ENCODE assay signal across 7 cellular contexts in genomic region chr9:133406480-133407307, GRCh38. TPM values are rescaled to one million over a fixed set of nuclear protein-coding genes. Genes with fewer than 3 reads are reported as not detected.
A peak's percentile ranks its signal among the peaks of the same experiment; 100 is the strongest.
DNase-seq lines count a peak whose midpoint lies in the region; ATAC-seq and TF ChIP-seq lines count a peak whose summit lies in the region.

No MANE protein-coding gene starts in this region.

- no peaks in the 10 kb centered on the region for H3K27me3 Mint-ChIP-seq in neural crest cell (ENCODE audit: low read depth)

- no peaks in the 10 kb centered on the region for H4K20me1 ChIP-seq in fibroblast of lung (ENCODE audit: control insufficient read depth, extremely low read depth, insufficient read depth, low read length)

- no peak overlapping the region for H3K9ac ChIP-seq in fibroblast of lung (ENCODE audit: insufficient read depth, low read length)

- no peaks in the 10 kb centered on the region for H3K9me3 ChIP-seq in fibroblast of lung (ENCODE audit: control insufficient read depth, insufficient read depth, low read depth, low read length)

- no peaks in the 10 kb centered on the region for H3K4me1 Mint-ChIP-seq in neural crest cell

- H3K27me3 ChIP-seq in fibroblast of lung (ENCODE audit: control insufficient read depth, insufficient read depth, low read length) = no peaks in the 10 kb centered on the region

- H3K36me3 Mint-ChIP-seq in neural crest cell (ENCODE audit: low read depth) = peaks cover 10% of the 10 kb centered on the region

- H3K4me3 ChIP-seq in fibroblast of lung (replicated peaks in 1 of 4; ENCODE audit: control extremely low read depth in 1 of 4, insufficient read depth in 1 of 4, low read depth in 3 of 4, low read length in 4 of 4) = no peak overlapping the region

- no peaks in the 10 kb centered on the region for H3K9me3 Mint-ChIP-seq in neural crest cell

- DNase-seq in GM13977 (ENCODE audit: low spot score) (peak; percentile 86), HuH-7.5 (ENCODE audit: low spot score) (peak; percentile 87), RPMI7951 (ENCODE audit: low read depth) (peak; percentile 45), activated T-helper 1 cell treated with Interleukin-2 at 50 U/mL for 16 hours (ENCODE audit: low read depth) (peak; percentile 63), fibroblast of lung (ENCODE audit: low read depth in 2 of 2) (peak; percentile 56 to 69), neural crest cell (ENCODE audit: low read depth, low spot score) (peak; percentile 83)
- DNase-seq in stimulated activated naive CD8-positive, alpha-beta T cell treated with anti-CD3 and anti-CD28 coated beads, Interleukin-15, Interleukin-2, amounts not matched to agents 100 U/mL and 50 U/mL, for 24 hours = peak; percentile 87

- no peaks in the 10 kb centered on the region for H3K79me2 ChIP-seq in fibroblast of lung (ENCODE audit: control insufficient read depth, insufficient read depth, low read length)

- in situ Hi-C loops in GM13977 (cut with MboI; ENCODE audit: low pct_unique_long_range_greater_than_20kb, low sequenced_read_pairs, unreplicated experiment) = no loop called here

- H2AFZ ChIP-seq in fibroblast of lung (ENCODE audit: low read length) = no peak overlapping the region

- peak; percentile 92 for ATAC-seq in stimulated activated naive CD8-positive, alpha-beta T cell treated with anti-CD3 and anti-CD28 coated beads, Interleukin-15, Interleukin-2, amounts not matched to agents 100 U/mL and 50 U/mL, for 24 hours

- peak; percentile 95 for TF ChIP-seq CTCF in GM13977 (IDR thresholded peaks at IDR 0.05; ENCODE audit: extremely low read depth, insufficient read depth, missing control alignments)
- TF ChIP-seq CTCF in fibroblast of lung (conservative IDR thresholded peaks at IDR 0.05 in 1 of 2, IDR thresholded peaks at IDR 0.05 in 1 of 2; ENCODE audit: low read depth in 1 of 2, low read length in 2 of 2) = peak; percentile 75 to 94
- peak; percentile 90 for TF ChIP-seq CTCF in neural crest cell (conservative IDR thresholded peaks at IDR 0.05)

- peak overlapping the region; percentile 51 for H3K27ac Mint-ChIP-seq in neural crest cell (ENCODE audit: unreplicated experiment)

- no peak overlapping the region for H3K4me2 ChIP-seq in fibroblast of lung (ENCODE audit: extremely low read depth, insufficient read depth, low read length)

- peaks cover 2% of the 10 kb centered on the region for H3K4me1 ChIP-seq in fibroblast of lung (ENCODE audit: control insufficient read depth, extremely low read depth, insufficient read depth, low read length)

- H3K27ac ChIP-seq in fibroblast of lung (ENCODE audit: insufficient read depth, low read length) = no peak overlapping the region

- H3K4me3 Mint-ChIP-seq in neural crest cell = peak overlapping the region; percentile 13

- H3K36me3 ChIP-seq in fibroblast of lung (ENCODE audit: control insufficient read depth, insufficient read depth, low read length) = peaks cover 16% of the 10 kb centered on the region

RNA-seq across cellular contexts. Expression of gene REXO4, which starts 11.1 kb away (rescaled TPM):
- 9.0 and 9.5 TPM in 2 replicates for total RNA-seq in RPMI7951 (2014; rRNA removed; shearing (Covaris generic))
- total RNA-seq in fibroblast of lung = 21.1 and 21.3 TPM in 2 replicates
- polyA plus RNA-seq in fibroblast of lung = 16.6 and 17.2 TPM in 2 replicates
- polyA plus RNA-seq in fibroblast of lung (2012) = 17.6 and 22.0 TPM in 2 replicates
- polyA minus RNA-seq in fibroblast of lung (ENCODE audit: low replicate concordance) = 14.2 and 18.7 TPM in 2 replicates
- 34.0 and 35.4 TPM in 2 replicates for total RNA-seq in neural crest cell

RNA-seq across cellular contexts. Expression of gene ADAMTS13, which starts 15.5 kb away (rescaled TPM):
- total RNA-seq in RPMI7951 (2014; rRNA removed; shearing (Covaris generic)) = not detected in 2 replicates
- total RNA-seq in fibroblast of lung (2.3 and 3.1 TPM in 2 replicates), neural crest cell (5.8 and 6.0 TPM in 2 replicates)
- 0.45 and 0.78 TPM in 2 replicates for polyA plus RNA-seq in fibroblast of lung
- 1.3 and 1.4 TPM in 2 replicates for polyA plus RNA-seq in fibroblast of lung (2012)
- 0.11 and 1.5 TPM in 2 replicates for polyA minus RNA-seq in fibroblast of lung (ENCODE audit: low replicate concordance)

RNA-seq across cellular contexts. Expression of gene STKLD1, which starts 30.5 kb away (rescaled TPM):
- total RNA-seq in RPMI7951 (2014; rRNA removed; shearing (Covaris generic)) = 1.5 and 1.7 TPM in 2 replicates
- 0.51 and 0.99 TPM in 2 replicates for total RNA-seq in fibroblast of lung
- polyA plus RNA-seq in fibroblast of lung = 0.62 and 0.79 TPM in 2 replicates
- 0.53 and 1.3 TPM in 2 replicates for polyA plus RNA-seq in fibroblast of lung (2012)
- polyA minus RNA-seq in fibroblast of lung (ENCODE audit: low replicate concordance) = 1.3 TPM in 1 of 2 replicates, not detected in the other
- total RNA-seq in neural crest cell = 2.8 and 2.9 TPM in 2 replicates

RNA-seq across cellular contexts. Expression of gene SURF4, which starts 30.8 kb away (rescaled TPM):
- 188 and 217 TPM in 2 replicates for total RNA-seq in RPMI7951 (2014; rRNA removed; shearing (Covaris generic))
- total RNA-seq in fibroblast of lung (295 and 338 TPM in 2 replicates), neural crest cell (121 and 136 TPM in 2 replicates)
- polyA plus RNA-seq in fibroblast of lung = 358 and 384 TPM in 2 replicates
- polyA plus RNA-seq in fibroblast of lung (2012) = 290 and 306 TPM in 2 replicates
- 877 and 1,013 TPM in 2 replicates for polyA minus RNA-seq in fibroblast of lung (ENCODE audit: low replicate concordance)

RNA-seq across cellular contexts. Expression of gene SURF2, which starts 50.3 kb away (rescaled TPM):
- 15.0 and 15.7 TPM in 2 replicates for total RNA-seq in RPMI7951 (2014; rRNA removed; shearing (Covaris generic))
- total RNA-seq in fibroblast of lung (13.9 and 20.3 TPM in 2 replicates), neural crest cell (31.8 and 34.3 TPM in 2 replicates)
- polyA plus RNA-seq in fibroblast of lung = 11.2 and 16.5 TPM in 2 replicates
- polyA plus RNA-seq in fibroblast of lung (2012) = 22.3 and 30.3 TPM in 2 replicates
- 5.1 and 5.8 TPM in 2 replicates for polyA minus RNA-seq in fibroblast of lung (ENCODE audit: low replicate concordance)
